ENCODE assay signal across 17 cellular contexts in genomic region chr22:37363593-37363992, GRCh38.
A peak's percentile ranks its signal among the peaks of the same experiment; 100 is the strongest.
DNase-seq lines count a peak whose midpoint lies in the region; ATAC-seq and TF ChIP-seq lines count a peak whose summit lies in the region.
"Had no signal": no experiment of that assay in that cellular context is flagged by ENCODE, and none has a peak within 500 bp of the region (broad histone marks: within the 10 kb centered on the region; RNA-seq: fewer than 3 reads in every experiment).

No MANE protein-coding gene starts in this region.

- ATAC-seq in HG03159 (IDR thresholded peaks at IDR 0.05; ENCODE audit: unreplicated experiment) = no peak

- H3K4me3 ChIP-seq in HEK293 (ENCODE audit: low read depth, low read length) (no peak overlapping the region), WERI-Rb-1 (ENCODE audit: low read depth, low read length) (no peak overlapping the region), neural progenitor cell (no peak overlapping the region), transverse colon (no peak overlapping the region)

- 80 to 84% methylated on average over 1 to 8 of the region's 8 CpGs for WGBS in transverse colon (ENCODE audit: low coverage in 1 of 2), 2 donors

- H3K9me3 Mint-ChIP-seq in neural progenitor cell = no peaks in the 10 kb centered on the region

- no peak for TF ChIP-seq EP300 in transverse colon (IDR thresholded peaks at IDR 0.05; ENCODE audit: low read depth)

- peaks cover 5% of the 10 kb centered on the region for H3K27me3 Mint-ChIP-seq in neural progenitor cell (ENCODE audit: insufficient read depth, low read depth)
- H3K27me3 Mint-ChIP-seq: B cell had no signal

- no peaks in the 10 kb centered on the region for H4K20me1 ChIP-seq in neural progenitor cell (ENCODE audit: low read depth)

- CTCF ChIA-PET in HEK293 (lab: Yijun Ruan, JAX) = no interaction called here

- H3K27me3 ChIP-seq in WERI-Rb-1 (ENCODE audit: insufficient read depth, low read depth, severe bottlenecking) (no peaks in the 10 kb centered on the region), neural progenitor cell (no peaks in the 10 kb centered on the region), transverse colon (no peaks in the 10 kb centered on the region)

- peaks cover 15% of the 10 kb centered on the region for H3K4me1 Mint-ChIP-seq in neural progenitor cell

- POLR2A ChIA-PET in HEK293 (lab: Yijun Ruan, JAX) = no interaction called here

- 0 out of 2 replicates have a peak overlapping the region, but pooled peaks have one; percentile 7 for H3K27ac ChIP-seq in HEK293 (ENCODE audit: extremely low read depth, low read depth, low read length)
- H3K27ac ChIP-seq in WERI-Rb-1 = peak overlapping the region; percentile 69
- H3K27ac ChIP-seq in neural progenitor cell = no peak overlapping the region
- H3K27ac ChIP-seq in transverse colon = no peak overlapping the region
- H3K27ac ChIP-seq: 22Rv1 had no signal

- no peak for TF ChIP-seq POLR2A in transverse colon (IDR thresholded peaks at IDR 0.05)

- H2AFZ ChIP-seq in neural progenitor cell (replicated peaks) = no peak overlapping the region

- in situ Hi-C loops in transverse colon (cut with MboI; ENCODE audit: low pct_ligation_motif_present in 1 of 4, low pct_unique_long_range_greater_than_20kb in 1 of 4, low sequenced_read_pairs in 3 of 4) = no loop called here

- no peak overlapping the region for H3K4me3 Mint-ChIP-seq in neural progenitor cell
- H3K4me3 Mint-ChIP-seq: B cell had no signal

- no peaks in the 10 kb centered on the region for H3K36me3 ChIP-seq in HEK293 (ENCODE audit: control insufficient read depth in 2 of 2, insufficient read depth in 1 of 2, low read length in 2 of 2)
- no peaks in the 10 kb centered on the region for H3K36me3 ChIP-seq in WERI-Rb-1
- H3K36me3 ChIP-seq in neural progenitor cell = no peaks in the 10 kb centered on the region
- H3K36me3 ChIP-seq in transverse colon = no peaks in the 10 kb centered on the region

- peak overlapping the region; percentile 22 for H3K27ac Mint-ChIP-seq in neural progenitor cell

- H3K4me1 ChIP-seq in HEK293 (ENCODE audit: control insufficient read depth, insufficient read depth, low read length) (no peaks in the 10 kb centered on the region), neural progenitor cell (peaks cover 9% of the 10 kb centered on the region), transverse colon (no peaks in the 10 kb centered on the region)

- H3K79me2 ChIP-seq in neural progenitor cell (ENCODE audit: low read depth) = no peaks in the 10 kb centered on the region

- no peak overlapping the region for H3K4me2 ChIP-seq in neural progenitor cell
- H3K4me2 ChIP-seq: SK-N-SH had no signal

- DNase-seq in NCI-H1105 treated with DMSO at 0.1 percent for 48 hours (lab: John Stamatoyannopoulos, UW) (peak; percentile 19), NCI-H1105 (lab: John Stamatoyannopoulos, UW) (no peak), WERI-Rb-1 (peak; percentile 51), neural progenitor cell (ENCODE audit: low spot score) (no peak), transverse colon (no peak), HUDEP-2 (lab: John Stamatoyannopoulos, UW; ENCODE audit: unreplicated experiment in 76 of 76) (no peak)
- DNase-seq: Calu3, DMS79 treated with DMSO at 0.1 percent for 48 hours, GF-D8, MV-4-11, NCI-H2029, NCI-H2227 treated with DMSO at 0.1 percent for 48 hours, SK-N-SH had no signal

- no peaks in the 10 kb centered on the region for H3K36me3 Mint-ChIP-seq in neural progenitor cell

- intact Hi-C loops in transverse colon (cut with DNase I; ENCODE audit: low total_unique reads) = no loop called here

- TF ChIP-seq CTCF in HEK293 (tag by site-specific recombination; IDR thresholded peaks at IDR 0.05) (no peak), WERI-Rb-1 (IDR thresholded peaks at IDR 0.05; ENCODE audit: low read depth, low read length) (no peak), neural progenitor cell (IDR thresholded peaks at IDR 0.05) (no peak), transverse colon (IDR thresholded peaks at IDR 0.05) (no peak)

- H3K9me3 ChIP-seq in HEK293 (ENCODE audit: control insufficient read depth, insufficient read depth, low read depth, low read length) (no peaks in the 10 kb centered on the region), WERI-Rb-1 (ENCODE audit: severe bottlenecking) (no peaks in the 10 kb centered on the region), neural progenitor cell (ENCODE audit: low read depth) (no peaks in the 10 kb centered on the region), transverse colon (no peaks in the 10 kb centered on the region)
- H3K9me3 ChIP-seq: SK-N-SH had no signal

- no peaks in the 10 kb centered on the region for H3F3A ChIP-seq in neural progenitor cell (ENCODE audit: low read depth)

- no peak overlapping the region for H3K9ac ChIP-seq in neural progenitor cell
- H3K9ac ChIP-seq: SK-N-SH had no signal

TF ChIP-seq in HEK293, 187 proteins besides CTCF, POLR2A, EP300 and RAD21:
- TF ChIP-seq, protein P1, sequence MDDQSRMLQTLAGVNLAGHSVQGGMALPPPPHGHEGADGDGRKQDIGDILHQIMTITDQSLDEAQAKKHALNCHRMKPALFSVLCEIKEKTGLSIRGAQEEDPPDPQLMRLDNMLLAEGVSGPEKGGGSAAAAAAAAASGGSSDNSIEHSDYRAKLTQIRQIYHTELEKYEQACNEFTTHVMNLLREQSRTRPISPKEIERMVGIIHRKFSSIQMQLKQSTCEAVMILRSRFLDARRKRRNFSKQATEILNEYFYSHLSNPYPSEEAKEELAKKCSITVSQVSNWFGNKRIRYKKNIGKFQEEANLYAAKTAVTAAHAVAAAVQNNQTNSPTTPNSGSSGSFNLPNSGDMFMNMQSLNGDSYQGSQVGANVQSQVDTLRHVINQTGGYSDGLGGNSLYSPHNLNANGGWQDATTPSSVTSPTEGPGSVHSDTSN (CRISPR knock-in tag; IDR thresholded peaks at IDR 0.05) = no peak
- TF ChIP-seq ZNF175 (tag by site-specific recombination; IDR thresholded peaks at IDR 0.05) = no peak
- peak; percentile 75 for TF ChIP-seq ZNF341 (tag by site-specific recombination; IDR thresholded peaks at IDR 0.05; ENCODE audit: low read depth)
- TF ChIP-seq ZNF707 (tag by site-specific recombination; IDR thresholded peaks at IDR 0.05) = no peak
- TF ChIP-seq ZBTB48 (tag by site-specific recombination; IDR thresholded peaks at IDR 0.05) = peak; percentile 31; the same call in 1 of the 2 replicates
- no peak for TF ChIP-seq ZNF529 (tag by site-specific recombination; IDR thresholded peaks at IDR 0.05; ENCODE audit: insufficient replicate concordance)
- TF ChIP-seq SCRT1 (tag by site-specific recombination; IDR thresholded peaks at IDR 0.05; ENCODE audit: borderline replicate concordance) = no peak

Comparison
In these comparisons a context has a peak if more than half of its experiments do, and no peak if none do; other contexts are left out.
1. DNase-seq: peak in NCI-H1105 treated with DMSO at 0.1 percent for 48 hours (single experiment) and WERI-Rb-1 (single experiment); none in NCI-H1105 (single experiment), neural progenitor cell (single experiment), transverse colon (single experiment) and HUDEP-2 (0 of 76).
2. H3K27ac ChIP-seq: peak in HEK293 (single experiment) and WERI-Rb-1 (single experiment); none in neural progenitor cell (single experiment) and transverse colon (0 of 4).